Comparison of ENCODE assay signal across 20 cellular contexts in genomic region chr1:36597514-36597913, GRCh38.
DNase-seq lines count a peak whose midpoint lies in the region; ATAC-seq, FAIRE-seq and TF ChIP-seq lines count a peak whose summit lies in the region.
"Had no signal": no experiment of that assay in that cellular context is flagged by ENCODE, and none has a peak within 500 bp of the region (broad histone marks: within the 10 kb centered on the region; RNA-seq: fewer than 3 reads in every experiment).

No MANE protein-coding gene starts in this region.

- no peaks in the 10 kb centered on the region for H3K79me2 ChIP-seq in H1 (ENCODE audit: control insufficient read depth in 1 of 2, insufficient read depth in 2 of 2, low read length in 2 of 2)

- no peak overlapping the region for H3K18ac ChIP-seq in H1 (ENCODE audit: extremely low read depth, low read length)

- no peak overlapping the region for H2AFZ ChIP-seq in H1 (ENCODE audit: low read length)
- H2AFZ ChIP-seq: GM23338 had no signal

- no peak overlapping the region for H3K14ac ChIP-seq in H1 (ENCODE audit: insufficient read length)

- no peak for TF ChIP-seq EP300 in H1 (IDR thresholded peaks at IDR 0.05; ENCODE audit: borderline replicate concordance in 1 of 2, low read depth in 2 of 2, low read length in 2 of 2)

- no peak for DNase-seq in H1 (ENCODE audit: low read depth in 1 of 2, low spot score in 2 of 2)
- DNase-seq in progenitor cell of endocrine pancreas (ENCODE audit: low spot score, unreplicated experiment), result no peak
- DNase-seq in NOMO-1 treated with dmso at 0.1 percent for 144 hours (lab: John Stamatoyannopoulos, UW; ENCODE audit: unreplicated experiment), result no peak
- no peak for DNase-seq in medulla oblongata (ENCODE audit: extremely low spot score)
- no peak for DNase-seq in NCI-H1930 (lab: John Stamatoyannopoulos, UW)
- DNase-seq: CD4-positive, alpha-beta T cell; CD8-positive, alpha-beta memory T cell; DMS 273 treated with DMSO at 0.1 percent for 48 hours; DMS79; EL; GDM1 had no signal

- H3K4me1 ChIP-seq in HEK293 (ENCODE audit: control insufficient read depth, insufficient read depth, low read length), result no peaks in the 10 kb centered on the region
- no peaks in the 10 kb centered on the region; a peak in 1 of 7 replicates for H3K4me1 ChIP-seq in H1 (replicated peaks in 1 of 4; ENCODE audit: control insufficient read depth in 3 of 4, insufficient read depth in 4 of 4, low read length in 3 of 4)
- H3K4me1 ChIP-seq: HAP-1 had no signal

- no peaks in the 10 kb centered on the region for H3K9me3 Mint-ChIP-seq in progenitor cell of endocrine pancreas (ENCODE audit: low read depth)
- H3K9me3 Mint-ChIP-seq: CD4-positive, alpha-beta T cell; CD8-positive, alpha-beta memory T cell; GM23338 had no signal

- H3K79me1 ChIP-seq in H1 (ENCODE audit: low read depth, low read length), result no peaks in the 10 kb centered on the region

- no peak overlapping the region for H3K9ac ChIP-seq in H1 (replicated peaks in 1 of 4; ENCODE audit: extremely low read depth in 1 of 4, low read depth in 3 of 4, low read length in 3 of 4)

- H3K36me3 Mint-ChIP-seq in progenitor cell of endocrine pancreas (ENCODE audit: insufficient read depth), result no peaks in the 10 kb centered on the region
- H3K36me3 Mint-ChIP-seq: CD14-positive monocyte; CD8-positive, alpha-beta memory T cell had no signal

- no peak for TF ChIP-seq RAD21 in H1 (IDR thresholded peaks at IDR 0.05 in 1 of 2, conservative IDR thresholded peaks at IDR 0.05 in 1 of 2; ENCODE audit: low read depth in 2 of 2, low read length in 2 of 2)

- no peaks in the 10 kb centered on the region for H3K9me3 ChIP-seq in HEK293 (ENCODE audit: control insufficient read depth, insufficient read depth, low read depth, low read length)
- H3K9me3 ChIP-seq in H1 (ENCODE audit: insufficient read depth in 2 of 2, low read depth in 1 of 2, low read length in 1 of 2), result no peaks in the 10 kb centered on the region
- H3K9me3 ChIP-seq: HAP-1 had no signal

- TF ChIP-seq CTCF in HEK293 (tag by site-specific recombination; IDR thresholded peaks at IDR 0.05), result no peak
- no peak for TF ChIP-seq CTCF in H1 (IDR thresholded peaks at IDR 0.05; ENCODE audit: control extremely low read depth in 1 of 3, insufficient read depth in 1 of 3, low read depth in 1 of 3, low read length in 3 of 3)
- TF ChIP-seq CTCF in progenitor cell of endocrine pancreas (IDR thresholded peaks at IDR 0.05; ENCODE audit: unreplicated experiment), result no peak

- H2BK12ac ChIP-seq in H1 (ENCODE audit: low read depth, low read length), result no peak overlapping the region

- no peak overlapping the region for H2BK15ac ChIP-seq in H1 (ENCODE audit: low read length)

- peak overlapping the region; percentile 14 for H3K27ac Mint-ChIP-seq in progenitor cell of endocrine pancreas
- H3K27ac Mint-ChIP-seq: CD14-positive monocyte; CD4-positive, alpha-beta T cell; GM23338 had no signal

- no peak overlapping the region for H3K23ac ChIP-seq in H1 (ENCODE audit: insufficient read length)

- WGBS in H1 (ENCODE audit: extremely low coverage in 1 of 2, insufficient coverage in 1 of 2, insufficient read length in 1 of 2, insufficient replicate concordance in 2 of 2, low coverage in 1 of 2, low lambda C conversion rate in 2 of 2, missing lambda C conversion rate in 1 of 2), 2 experiments, result 90% methylated on average over 5 of the region's 5 CpGs; no CpG with 5 or more reads in 1 of the 2 experiments

- no peaks in the 10 kb centered on the region for H4K20me1 ChIP-seq in H1 (replicated peaks in 1 of 2; ENCODE audit: control insufficient read depth in 1 of 2, insufficient read depth in 2 of 2, low read length in 2 of 2)

- no peak for TF ChIP-seq POLR2A in H1 (IDR thresholded peaks at IDR 0.05; ENCODE audit: control extremely low read depth in 1 of 2, low read depth in 2 of 2, low read length in 2 of 2)

- H3K4me3 Mint-ChIP-seq in progenitor cell of endocrine pancreas (ENCODE audit: low read depth), result no peak overlapping the region
- H3K4me3 Mint-ChIP-seq: CD14-positive monocyte; CD4-positive, alpha-beta T cell; CD8-positive, alpha-beta memory T cell; GM23338 had no signal

- no peak for FAIRE-seq in H1 (lab: Jason Lieb, UNC)
- FAIRE-seq: D721Med, GM12878, GM19239, H54 had no signal

- ATAC-seq in HG02678 (IDR thresholded peaks at IDR 0.05; ENCODE audit: unreplicated experiment), result no peak
- ATAC-seq: GM12878 had no signal

- H4K5ac ChIP-seq in H1 (ENCODE audit: insufficient read length, low read depth, low read length), result no peak overlapping the region

- H2BK120ac ChIP-seq in H1 (replicated peaks; ENCODE audit: low read depth, low read length), result no peak overlapping the region

- POLR2A ChIA-PET in HEK293 (lab: Yijun Ruan, JAX) (no interaction called here), H1 (lab: Charles Lee; ENCODE audit: partially characterized antibody) (no interaction called here)

- CTCF ChIA-PET in HEK293 (lab: Yijun Ruan, JAX), result interaction anchor here (0.6 to 1.5 kb wide), 5 partner anchors 12 to 975 kb away, joined by 3 to 4 read pairs (median 4); no protein-coding TSS in a partner anchor
- CTCF ChIA-PET in H1 (lab: Charles Lee; ENCODE audit: partially characterized antibody), result interaction anchor here (0.9 to 11.4 kb wide), 6 partner anchors 9 to 255 kb away, joined by 3 to 94 read pairs (median 4); no protein-coding TSS in a partner anchor

- peaks cover 8% of the 10 kb centered on the region for H3K4me1 Mint-ChIP-seq in progenitor cell of endocrine pancreas (ENCODE audit: low read depth)
- H3K4me1 Mint-ChIP-seq: GM23338 had no signal

- no peak overlapping the region for H4K91ac ChIP-seq in H1 (replicated peaks; ENCODE audit: insufficient read length, low read length)

- no peak overlapping the region for H3K56ac ChIP-seq in H1 (replicated peaks; ENCODE audit: insufficient read length, low read depth, low read length)

- no peak overlapping the region for H3K4me2 ChIP-seq in H1 (ENCODE audit: insufficient read depth in 1 of 2, low read depth in 2 of 2, low read length in 2 of 2)
- H3K4me2 ChIP-seq: GM23338 had no signal

- no peak overlapping the region for H4K8ac ChIP-seq in H1 (ENCODE audit: extremely low read depth, insufficient read depth, low read length)

- no peak overlapping the region for H3K27ac ChIP-seq in HEK293 (ENCODE audit: extremely low read depth, low read depth, low read length)
- H3K27ac ChIP-seq in H1 (ENCODE audit: low read depth, low read length), result no peak overlapping the region

- 0 out of 2 replicates have a peak overlapping the region, but pooled peaks have one; percentile 39 for H2AK5ac ChIP-seq in H1 (ENCODE audit: low read depth, low read length)

- H2BK20ac ChIP-seq in H1 (ENCODE audit: low read length), result no peak overlapping the region

- no peak overlapping the region for H3K4ac ChIP-seq in H1 (replicated peaks; ENCODE audit: insufficient read length, low read depth, low read length)

- H3K4me3 ChIP-seq in HEK293 (ENCODE audit: low read depth, low read length) (no peak overlapping the region), H1 (ENCODE audit: extremely low read depth in 1 of 4, insufficient read depth in 2 of 4, low read depth in 3 of 4, low read length in 4 of 4) (no peak overlapping the region)
- H3K4me3 ChIP-seq: GM12878, GM23338, HAP-1 had no signal

- H3K27me3 Mint-ChIP-seq in progenitor cell of endocrine pancreas, result peaks cover 38% of the 10 kb centered on the region

- H2BK5ac ChIP-seq in H1 (ENCODE audit: low read depth, low read length), result no peak overlapping the region

- H3K27me3 ChIP-seq in H1 (replicated peaks in 1 of 4; ENCODE audit: control insufficient read depth in 3 of 4, extremely low read depth in 1 of 4, insufficient read depth in 3 of 4, low read length in 3 of 4), result no peaks in the 10 kb centered on the region

- H3K23me2 ChIP-seq in H1 (ENCODE audit: low read depth, low read length), result peaks cover 1% of the 10 kb centered on the region; the same call in 1 of the 2 replicates

- H3K36me3 ChIP-seq in HEK293 (ENCODE audit: control insufficient read depth in 2 of 2, insufficient read depth in 1 of 2, low read length in 2 of 2) (no peaks in the 10 kb centered on the region), H1 (ENCODE audit: control insufficient read depth in 2 of 4, insufficient read depth in 4 of 4, low read length in 3 of 4) (no peaks in the 10 kb centered on the region)
- H3K36me3 ChIP-seq: HAP-1 had no signal

TF ChIP-seq in HEK293, 187 proteins besides CTCF, POLR2A, EP300 and RAD21 (continues in another document):
- no peak for TF ChIP-seq ZNF701 (tag by site-specific recombination; IDR thresholded peaks at IDR 0.05)
- peak; percentile 64 for TF ChIP-seq EGR2 (tag by site-specific recombination; IDR thresholded peaks at IDR 0.05; ENCODE audit: low read depth)
- no peak for TF ChIP-seq ELK4 (IDR thresholded peaks at IDR 0.05; ENCODE audit: borderline replicate concordance, low read depth, low read length)
- peak; percentile 41 for TF ChIP-seq ZFHX2 (tag by site-specific recombination; conservative IDR thresholded peaks at IDR 0.05)
- no peak for TF ChIP-seq ZNF184 (tag by site-specific recombination; IDR thresholded peaks at IDR 0.05)
- no peak for TF ChIP-seq ZFP37 (tag by site-specific recombination; IDR thresholded peaks at IDR 0.05)

TF ChIP-seq in H1, 55 proteins besides CTCF, POLR2A, EP300 and RAD21 (continues in another document):
- TF ChIP-seq JUND (IDR thresholded peaks at IDR 0.05; ENCODE audit: low read length), result no peak
- no peak for TF ChIP-seq MAX (IDR thresholded peaks at IDR 0.05)
- no peak for TF ChIP-seq EGR1 (IDR thresholded peaks at IDR 0.05; ENCODE audit: borderline replicate concordance, low read depth, low read length)
- TF ChIP-seq ATF3 (IDR thresholded peaks at IDR 0.05; ENCODE audit: insufficient read depth, low read depth, low read length), result no peak
- TF ChIP-seq SIX5 (IDR thresholded peaks at IDR 0.05; ENCODE audit: low read depth, low read length), result no peak
- TF ChIP-seq CBX5 (IDR thresholded peaks at IDR 0.05; ENCODE audit: low read depth, low read length), result no peak
- no peak for TF ChIP-seq USF2 (IDR thresholded peaks at IDR 0.05; ENCODE audit: low read length)
